Comparison of ENCODE assay signal across 8 cellular contexts in the genomic region with DNA sequence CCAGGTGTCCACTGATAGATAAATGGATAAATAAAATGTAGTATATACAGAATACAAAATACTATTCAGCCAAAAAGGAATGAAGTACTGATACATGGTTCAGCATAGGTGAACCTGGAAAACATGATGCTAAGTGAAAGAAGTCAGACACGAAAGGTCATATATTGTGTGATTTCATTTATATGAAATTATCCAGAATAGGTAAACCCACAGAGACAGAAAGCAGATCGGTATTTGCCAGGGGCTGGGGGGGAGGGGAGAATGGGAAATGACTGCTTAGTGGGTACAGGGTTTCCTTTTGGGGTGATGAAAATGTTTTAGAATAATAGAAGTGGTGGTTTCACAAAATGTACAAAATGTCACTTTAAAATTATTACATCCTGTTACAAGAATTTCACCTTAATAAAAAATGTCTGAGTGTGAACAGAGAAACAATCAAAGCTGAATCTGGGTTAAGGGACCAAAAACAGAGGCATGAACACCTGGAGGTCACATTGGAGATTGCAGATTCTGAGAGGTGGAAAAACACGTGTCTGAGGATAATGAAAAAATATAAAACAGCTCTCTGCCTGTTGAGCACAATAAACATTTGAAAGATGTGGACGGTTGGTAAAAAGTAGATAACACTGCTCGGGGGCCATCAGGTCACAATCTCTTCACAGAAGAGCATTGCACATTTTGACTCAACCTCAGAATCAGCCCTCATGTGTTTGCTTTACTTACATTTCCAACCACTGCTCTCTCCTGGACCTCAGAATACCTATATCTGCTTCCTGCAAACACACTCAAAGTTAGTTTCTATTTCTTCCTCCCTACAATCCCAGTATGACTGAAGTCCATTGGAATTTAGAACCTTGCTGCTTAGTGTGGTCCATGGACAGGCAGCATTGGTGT. TPM values are rescaled to one million over a fixed set of nuclear protein-coding genes. Genes with fewer than 3 reads are reported as not detected.
DNase-seq lines count a peak whose midpoint lies in the region; ATAC-seq and TF ChIP-seq lines count a peak whose summit lies in the region.

No MANE protein-coding gene starts in this region.

- BruUV-seq in HCT116 (replicated peaks; lab: Mats Ljungman, UMichigan): no TSS peak

- no peaks in the 10 kb centered on the region for H3K9me3 ChIP-seq in HCT116 (ENCODE audit: control insufficient read depth in 1 of 2, insufficient read depth in 1 of 2, low read depth in 1 of 2, low read length in 2 of 2)
- H3K9me3 ChIP-seq in T-helper 17 cell (ENCODE audit: control insufficient read depth, low read length, poor library complexity, severe bottlenecking): no peaks in the 10 kb centered on the region

- RAD21 ChIA-PET in HCT116 (lab: Charles Lee; ENCODE audit: low non-redundant PET in 1 of 2, low total read pairs in 2 of 2, uncharacterized antibody in 2 of 2, unreplicated experiment in 2 of 2): no interaction called here

- no peaks in the 10 kb centered on the region for H3K36me3 ChIP-seq in HCT116 (ENCODE audit: control insufficient read depth in 1 of 2, insufficient read depth in 2 of 2, low read length in 2 of 2)

- no peak for TF ChIP-seq POLR2A in HCT116 (IDR thresholded peaks at IDR 0.05; ENCODE audit: borderline replicate concordance, extremely low read depth, insufficient read depth, insufficient read length)

- H2AFZ ChIP-seq in HCT116 (ENCODE audit: low read depth, low read length, poor library complexity, severe bottlenecking): peak overlapping the region; percentile 91

- peak in 2 of 3 experiments; percentile 30 to 45; a peak in 2 of 6 replicates for TF ChIP-seq CTCF in HCT116 (IDR thresholded peaks at IDR 0.05 in 2 of 3, conservative IDR thresholded peaks at IDR 0.05 in 1 of 3; ENCODE audit: borderline replicate concordance in 1 of 3, insufficient read depth in 1 of 3, low read depth in 2 of 3, low read length in 2 of 3)

- 0 out of 2 replicates have a peak overlapping the region, but pooled peaks have one; percentile 12 for H3K9ac ChIP-seq in HCT116 (ENCODE audit: low read length)

- H4K20me1 ChIP-seq in HCT116 (ENCODE audit: insufficient read depth): no peaks in the 10 kb centered on the region

- H3K4me3 ChIP-seq in HCT116 (replicated peaks in 1 of 2; ENCODE audit: low read depth in 1 of 2, low read length in 2 of 2): no peak overlapping the region

- peaks cover 13 to 20% of the 10 kb centered on the region in 2 experiments; a peak in 3 of 4 replicates for H3K4me1 ChIP-seq in HCT116 (ENCODE audit: control insufficient read depth in 1 of 2, insufficient read depth in 2 of 2, low read length in 2 of 2)

- no peaks in the 10 kb centered on the region for H3K79me2 ChIP-seq in HCT116 (ENCODE audit: insufficient read depth, low read length)

- H3K4me1 Mint-ChIP-seq in T-helper 17 cell: peaks cover 72% of the 10 kb centered on the region

- peaks cover 2% of the 10 kb centered on the region for H3K36me3 Mint-ChIP-seq in T-helper 17 cell (ENCODE audit: low read depth)

- ATAC-seq in HCT116 (peak; percentile 78), T-helper 17 cell (peak; percentile 67), left lobe of liver (no peak)

- peak overlapping the region; percentile 97 for H3K27ac Mint-ChIP-seq in T-helper 17 cell

- intact Hi-C loops in HCT116 (cut with micrococcal nuclease): no loop called here

- POLR2A ChIA-PET in HCT116 (lab: Charles Lee): no interaction called here

- H3K4me2 ChIP-seq in HCT116 (ENCODE audit: low read length): peak overlapping the region; percentile 58

- no peak overlapping the region for H3K27ac ChIP-seq in HCT116 (ENCODE audit: low read depth, low read length)

- H3K27me3 ChIP-seq in HCT116 (ENCODE audit: insufficient read depth, low read length): no peaks in the 10 kb centered on the region

- no peaks in the 10 kb centered on the region for H3K27me3 Mint-ChIP-seq in T-helper 17 cell

- peak; percentile 62 for DNase-seq in DMS53 (lab: John Stamatoyannopoulos, UW)
- no peak for DNase-seq in HCT116 (ENCODE audit: low read depth, low spot score)
- no peak for DNase-seq in T-helper 17 cell
- DNase-seq in kidney tubule cell (ENCODE audit: low spot score): peak; percentile 79
- no peak for DNase-seq in SK-N-DZ (ENCODE audit: low spot score)
- DNase-seq in midbrain (lab: John Stamatoyannopoulos, UW): no peak
- DNase-seq in occipital lobe (lab: John Stamatoyannopoulos, UW): no peak
- DNase-seq in left lobe of liver (ENCODE audit: low spot score): no peak

- peak overlapping the region; percentile 94 for H3K4me3 Mint-ChIP-seq in T-helper 17 cell

- CTCF ChIA-PET in HCT116 (lab: Charles Lee): no interaction called here

- H3K9me2 ChIP-seq in HCT116 (ENCODE audit: insufficient read depth): no peaks in the 10 kb centered on the region

- TF ChIP-seq RAD21 in HCT116 (IDR thresholded peaks at IDR 0.05; ENCODE audit: low read depth): no peak

TF ChIP-seq in HCT116, 20 proteins besides CTCF, POLR2A, EP300 and RAD21:
- TF ChIP-seq REST (IDR thresholded peaks at IDR 0.05; ENCODE audit: low read depth) (no peak), SP1 (IDR thresholded peaks at IDR 0.05; ENCODE audit: low read depth) (no peak), CEBPB (IDR thresholded peaks at IDR 0.05; ENCODE audit: low read depth) (no peak)
- TF ChIP-seq, protein P1, sequence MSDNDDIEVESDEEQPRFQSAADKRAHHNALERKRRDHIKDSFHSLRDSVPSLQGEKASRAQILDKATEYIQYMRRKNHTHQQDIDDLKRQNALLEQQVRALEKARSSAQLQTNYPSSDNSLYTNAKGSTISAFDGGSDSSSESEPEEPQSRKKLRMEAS (IDR thresholded peaks at IDR 0.05): peak; percentile 32; the same call in 1 of the 2 replicates

RNA-seq across cellular contexts. Expression of gene SLAMF6, which starts 3.3 kb away (rescaled TPM):
- not detected for total RNA-seq in HCT116 (2021; ENCODE audit: unreplicated experiment)
- not detected in 2 replicates for polyA plus RNA-seq in HCT116 (2012)
- total RNA-seq in T-helper 17 cell: 10 to 100 TPM; 24.8 to 38.0 TPM
- polyA plus RNA-seq in SK-N-DZ (2014; cell fraction: cytosol; rRNA removed): not detected in 2 replicates
- not detected in 2 replicates for polyA plus RNA-seq in SK-N-DZ (2014; cell fraction: nucleus; rRNA removed)
- total RNA-seq in occipital lobe: not detected
- 0.23 TPM for total RNA-seq in left lobe of liver

RNA-seq across cellular contexts. Expression of gene CD84, which starts 59.5 kb away (rescaled TPM):
- total RNA-seq in HCT116 (2021; ENCODE audit: unreplicated experiment): 0.02 TPM
- not detected in 2 replicates for polyA plus RNA-seq in HCT116 (2012)
- total RNA-seq in T-helper 17 cell: 10 to 100 TPM; 66.2 to 71.6 TPM
- polyA plus RNA-seq in SK-N-DZ (2014; cell fraction: cytosol; rRNA removed): not detected in 2 replicates
- not detected in 2 replicates for polyA plus RNA-seq in SK-N-DZ (2014; cell fraction: nucleus; rRNA removed)
- 2.2 TPM for total RNA-seq in occipital lobe
- total RNA-seq in left lobe of liver: 3.2 TPM

Comparison
In these comparisons a context has a peak if more than half of its experiments do, and no peak if none do; other contexts are left out.
1. DNase-seq: peak in DMS53 (single experiment) and kidney tubule cell (single experiment); none in HCT116 (single experiment), T-helper 17 cell (0 of 3), SK-N-DZ (single experiment), midbrain (single experiment), occipital lobe (single experiment) and left lobe of liver (single experiment).
2. RNA of gene SLAMF6, which starts 3.3 kb away (total RNA-seq): 24.8 to 38.0 TPM in T-helper 17 cell; 0.23 TPM in left lobe of liver (single experiment), not detected in HCT116 (single experiment) and not detected in occipital lobe (single experiment); every median in the first group is over 10 times any median in the second.
3. RNA of gene CD84, which starts 59.5 kb away (total RNA-seq): 66.2 to 71.6 TPM in T-helper 17 cell; 3.2 TPM in left lobe of liver (single experiment), 2.2 TPM in occipital lobe (single experiment) and 0.02 TPM in HCT116 (single experiment); every median in the first group is over 10 times any median in the second.